In genomic region chr3:197951392-197951990, GRCh38 we compare ENCODE assay signal across 8 cellular contexts. TPM values are rescaled to one million over a fixed set of nuclear protein-coding genes. Genes with fewer than 3 reads are reported as not detected.
DNase-seq lines count a peak whose midpoint lies in the region; ATAC-seq and TF ChIP-seq lines count a peak whose summit lies in the region.

No MANE protein-coding gene starts in this region.

- TF ChIP-seq CTCF in GM12875 (IDR thresholded peaks at IDR 0.05; ENCODE audit: borderline replicate concordance, insufficient read depth, low read depth, low read length) (no peak), fibroblast of lung (conservative IDR thresholded peaks at IDR 0.05 in 1 of 2, IDR thresholded peaks at IDR 0.05 in 1 of 2; ENCODE audit: low read depth in 1 of 2, low read length in 2 of 2) (no peak), retinal pigment epithelial cell (conservative IDR thresholded peaks at IDR 0.05; ENCODE audit: low read depth, low read length) (no peak)

- H2AFZ ChIP-seq in fibroblast of lung (ENCODE audit: low read length): no peak overlapping the region

- no peaks in the 10 kb centered on the region for H3K9me3 ChIP-seq in SJSA1 (replicated peaks)
- H3K9me3 ChIP-seq in fibroblast of lung (ENCODE audit: control insufficient read depth, insufficient read depth, low read depth, low read length): no peaks in the 10 kb centered on the region

- H3K4me2 ChIP-seq in fibroblast of lung (ENCODE audit: extremely low read depth, insufficient read depth, low read length): peak overlapping the region; percentile 86

- H3K36me3 ChIP-seq in SJSA1 (peaks cover 63% of the 10 kb centered on the region), fibroblast of lung (ENCODE audit: control insufficient read depth, insufficient read depth, low read length) (peaks cover 16% of the 10 kb centered on the region)

- ATAC-seq in GM18873 (IDR thresholded peaks at IDR 0.05; ENCODE audit: low FRiP score, unreplicated experiment) (no peak), HG03025 (IDR thresholded peaks at IDR 0.05; ENCODE audit: low FRiP score, unreplicated experiment) (no peak)

- no peak overlapping the region for H3K9ac ChIP-seq in fibroblast of lung (ENCODE audit: insufficient read depth, low read length)

- H3K27me3 ChIP-seq in SJSA1 (replicated peaks) (no peaks in the 10 kb centered on the region), fibroblast of lung (ENCODE audit: control insufficient read depth, insufficient read depth, low read length) (no peaks in the 10 kb centered on the region)

- DNase-seq in SJSA1 (ENCODE audit: low read depth in 1 of 2, low spot score in 2 of 2) (no peak), fibroblast of lung (ENCODE audit: low read depth in 2 of 2) (no peak), retinal pigment epithelial cell (ENCODE audit: low read depth) (no peak), CD1c-positive myeloid dendritic cell (ENCODE audit: extremely low spot score) (no peak), DMS153 (lab: John Stamatoyannopoulos, UW) (no peak)

- peaks cover 12% of the 10 kb centered on the region for H3K4me1 ChIP-seq in SJSA1 (replicated peaks)
- H3K4me1 ChIP-seq in fibroblast of lung (ENCODE audit: control insufficient read depth, extremely low read depth, insufficient read depth, low read length): peaks cover 5% of the 10 kb centered on the region

- H3K4me3 ChIP-seq in GM12875 (ENCODE audit: low read depth, low read length) (peak overlapping the region; percentile 74), SJSA1 (peak overlapping the region; percentile 53), fibroblast of lung (replicated peaks in 1 of 4; ENCODE audit: control extremely low read depth in 1 of 4, insufficient read depth in 1 of 4, low read depth in 3 of 4, low read length in 4 of 4) (peak overlapping the region; percentile 80 to 100 (median 92)), retinal pigment epithelial cell (ENCODE audit: low read length) (peak overlapping the region; percentile 86)

- H4K20me1 ChIP-seq in fibroblast of lung (ENCODE audit: control insufficient read depth, extremely low read depth, insufficient read depth, low read length): no peaks in the 10 kb centered on the region

- H3K79me2 ChIP-seq in fibroblast of lung (ENCODE audit: control insufficient read depth, insufficient read depth, low read length): peaks cover 41% of the 10 kb centered on the region

- H3K27ac ChIP-seq in SJSA1 (no peak overlapping the region), fibroblast of lung (ENCODE audit: insufficient read depth, low read length) (no peak overlapping the region)

RNA-seq across cellular contexts. Expression of gene RPL35A, which starts 1.5 kb away (rescaled TPM):
- total RNA-seq in SJSA1 (2014; rRNA removed; shearing (Covaris generic)): 395 and 511 TPM in 2 replicates
- total RNA-seq in fibroblast of lung: 535 and 1,048 TPM in 2 replicates
- 902 and 937 TPM in 2 replicates for polyA plus RNA-seq in fibroblast of lung
- 1,855 and 1,955 TPM in 2 replicates for polyA plus RNA-seq in fibroblast of lung (2012)
- 12.2 and 21.2 TPM in 2 replicates for polyA minus RNA-seq in fibroblast of lung (ENCODE audit: low replicate concordance)

RNA-seq across cellular contexts. Expression of gene LMLN, which starts 8.5 kb away (rescaled TPM):
- 1.3 and 1.9 TPM in 2 replicates for total RNA-seq in SJSA1 (2014; rRNA removed; shearing (Covaris generic))
- 5.9 and 7.1 TPM in 2 replicates for total RNA-seq in fibroblast of lung
- polyA plus RNA-seq in fibroblast of lung: 5.0 and 6.6 TPM in 2 replicates
- 2.8 and 3.4 TPM in 2 replicates for polyA plus RNA-seq in fibroblast of lung (2012)
- polyA minus RNA-seq in fibroblast of lung (ENCODE audit: low replicate concordance): 3.3 and 19.6 TPM in 2 replicates
